ENCODE assay signal across 13 cellular contexts in the genomic region with DNA sequence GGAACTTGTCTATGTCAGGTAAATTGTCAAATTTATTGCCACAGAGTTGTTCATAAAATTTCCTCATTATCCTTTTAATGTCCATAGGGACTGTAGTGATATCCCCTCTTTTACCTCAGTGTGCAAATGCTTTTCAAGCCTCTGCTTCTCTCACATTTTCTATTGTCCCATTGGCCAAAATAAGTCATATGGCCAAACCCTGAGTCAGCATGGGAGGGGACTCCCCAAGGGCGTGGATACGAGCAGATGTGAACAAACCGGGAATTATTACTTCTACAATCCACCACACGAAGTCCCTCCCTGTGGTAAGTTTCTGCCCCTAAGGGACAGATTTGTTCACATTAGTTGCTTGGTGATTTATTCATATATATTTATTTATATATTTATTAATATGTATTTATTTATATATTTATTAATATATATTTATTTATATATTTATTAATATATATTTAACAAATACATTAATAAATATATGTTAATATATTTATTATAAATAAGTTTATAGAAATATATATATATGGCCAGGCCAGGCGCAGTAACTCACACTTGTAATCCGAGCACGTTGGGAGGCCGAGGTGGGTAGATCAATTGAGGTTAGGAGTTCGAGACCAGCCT. TPM values are rescaled to one million over a fixed set of nuclear protein-coding genes. Genes with fewer than 3 reads are reported as not detected.
A peak's percentile ranks its signal among the peaks of the same experiment; 100 is the strongest.
DNase-seq lines count a peak whose midpoint lies in the region; TF ChIP-seq lines count a peak whose summit lies in the region.
"Had no signal": no experiment of that assay in that cellular context is flagged by ENCODE, and none has a peak within 500 bp of the region (broad histone marks: within the 10 kb centered on the region; RNA-seq: fewer than 3 reads in every experiment).

No MANE protein-coding gene starts in this region.

- H3K27me3 Mint-ChIP-seq in activated CD4-positive, alpha-beta memory T cell treated with anti-CD3 and anti-CD28 coated beads for 36 hours, result peaks cover 7% of the 10 kb centered on the region
- H3K27me3 Mint-ChIP-seq in activated CD4-positive, alpha-beta memory T cell treated with anti-CD3 and anti-CD28 coated beads, Interleukin-2, amount 10 ng/mL, durations not matched to agents 7 days and 5 days, result peaks cover 7% of the 10 kb centered on the region
- peaks cover 29% of the 10 kb centered on the region for H3K27me3 Mint-ChIP-seq in progenitor cell of endocrine pancreas

- H3K4me1 Mint-ChIP-seq in activated CD4-positive, alpha-beta memory T cell treated with anti-CD3 and anti-CD28 coated beads for 36 hours (ENCODE audit: low read depth), result no peaks in the 10 kb centered on the region
- H3K4me1 Mint-ChIP-seq in activated CD4-positive, alpha-beta memory T cell treated with anti-CD3 and anti-CD28 coated beads, Interleukin-2, amount 10 ng/mL, durations not matched to agents 7 days and 5 days, result no peaks in the 10 kb centered on the region
- H3K4me1 Mint-ChIP-seq in progenitor cell of endocrine pancreas (ENCODE audit: low read depth), result no peaks in the 10 kb centered on the region

- H3K4me3 Mint-ChIP-seq in activated CD4-positive, alpha-beta memory T cell treated with anti-CD3 and anti-CD28 coated beads for 36 hours, result no peak overlapping the region
- no peak overlapping the region for H3K4me3 Mint-ChIP-seq in activated CD4-positive, alpha-beta memory T cell treated with anti-CD3 and anti-CD28 coated beads, Interleukin-2, amount 10 ng/mL, durations not matched to agents 7 days and 5 days
- no peak overlapping the region for H3K4me3 Mint-ChIP-seq in progenitor cell of endocrine pancreas (ENCODE audit: low read depth)
- H3K4me3 Mint-ChIP-seq: activated T-cell treated with anti-CD3 and anti-CD28 coated beads, Interleukin-2, amount 50 U/mL, for 4 hours had no signal

- peak; percentile 18 for DNase-seq in activated CD4-positive, alpha-beta memory T cell treated with anti-CD3 and anti-CD28 coated beads for 36 hours
- DNase-seq in activated CD4-positive, alpha-beta memory T cell treated with anti-CD3 and anti-CD28 coated beads, Interleukin-2, amount 10 ng/mL, durations not matched to agents 7 days and 5 days, result no peak
- DNase-seq in NCI-H226, result peak; percentile 24
- peak; percentile 17 for DNase-seq in brain microvascular endothelial cell
- DNase-seq in stromal cell of bone marrow (ENCODE audit: low read depth), result peak; percentile 2
- DNase-seq in ascending aorta (ENCODE audit: low spot score in 2 of 2), result no peak
- DNase-seq in NCI-H1092 treated with DMSO at 0.1 percent for 48 hours (lab: John Stamatoyannopoulos, UW), result no peak
- no peak for DNase-seq in progenitor cell of endocrine pancreas (ENCODE audit: low spot score, unreplicated experiment)
- DNase-seq: activated T-cell treated with anti-CD3 and anti-CD28 coated beads, Interleukin-2, amount 50 U/mL, for 4 hours; aorta; DND-41; Karpas-422; WERI-Rb-1 had no signal

- H3K4me3 ChIP-seq in brain microvascular endothelial cell (ENCODE audit: low read depth, low read length), result no peak overlapping the region
- H3K4me3 ChIP-seq in ascending aorta, result no peak overlapping the region

- TF ChIP-seq CTCF in brain microvascular endothelial cell (IDR thresholded peaks at IDR 0.05; ENCODE audit: low read depth, low read length, missing control alignments) (no peak), ascending aorta (IDR thresholded peaks at IDR 0.05) (no peak), progenitor cell of endocrine pancreas (IDR thresholded peaks at IDR 0.05; ENCODE audit: unreplicated experiment) (no peak)

- H3K9me3 ChIP-seq in ascending aorta, result no peaks in the 10 kb centered on the region

- POLR2A ChIA-PET in activated CD4-positive, alpha-beta memory T cell treated with anti-CD3 and anti-CD28 coated beads for 36 hours (lab: Charles Lee), result no interaction called here
- POLR2A ChIA-PET in activated CD4-positive, alpha-beta memory T cell treated with anti-CD3 and anti-CD28 coated beads, Interleukin-2, amount 10 ng/mL, durations not matched to agents 7 days and 5 days (lab: Charles Lee), result no interaction called here

- no peaks in the 10 kb centered on the region for H3K36me3 Mint-ChIP-seq in activated CD4-positive, alpha-beta memory T cell treated with anti-CD3 and anti-CD28 coated beads for 36 hours
- H3K36me3 Mint-ChIP-seq in activated CD4-positive, alpha-beta memory T cell treated with anti-CD3 and anti-CD28 coated beads, Interleukin-2, amount 10 ng/mL, durations not matched to agents 7 days and 5 days (ENCODE audit: low read depth), result no peaks in the 10 kb centered on the region
- H3K36me3 Mint-ChIP-seq in progenitor cell of endocrine pancreas (ENCODE audit: insufficient read depth), result no peaks in the 10 kb centered on the region

- CTCF ChIA-PET in activated CD4-positive, alpha-beta memory T cell treated with anti-CD3 and anti-CD28 coated beads for 36 hours (lab: Charles Lee), result no interaction called here
- CTCF ChIA-PET in activated CD4-positive, alpha-beta memory T cell treated with anti-CD3 and anti-CD28 coated beads, Interleukin-2, amount 10 ng/mL, durations not matched to agents 7 days and 5 days (lab: Charles Lee), result no interaction called here

- in situ Hi-C loops in brain microvascular endothelial cell (cut with HindIII; ENCODE audit: low pct_ligation_motif_present, low sequenced_read_pairs), result no loop called here

- no peak overlapping the region for H3K27ac Mint-ChIP-seq in activated CD4-positive, alpha-beta memory T cell treated with anti-CD3 and anti-CD28 coated beads for 36 hours
- no peak overlapping the region for H3K27ac Mint-ChIP-seq in activated CD4-positive, alpha-beta memory T cell treated with anti-CD3 and anti-CD28 coated beads, Interleukin-2, amount 10 ng/mL, durations not matched to agents 7 days and 5 days
- no peak overlapping the region for H3K27ac Mint-ChIP-seq in progenitor cell of endocrine pancreas

- H3K27ac ChIP-seq in brain microvascular endothelial cell, result no peak overlapping the region
- no peak overlapping the region for H3K27ac ChIP-seq in ascending aorta
- H3K27ac ChIP-seq: WERI-Rb-1 had no signal

- intact Hi-C loops in activated CD4-positive, alpha-beta memory T cell treated with anti-CD3 and anti-CD28 coated beads for 36 hours (cut with micrococcal nuclease), result no loop called here
- intact Hi-C loops in ascending aorta (cut with DNase I), result no loop called here

- H3K9me3 Mint-ChIP-seq in activated CD4-positive, alpha-beta memory T cell treated with anti-CD3 and anti-CD28 coated beads for 36 hours, result no peaks in the 10 kb centered on the region
- H3K9me3 Mint-ChIP-seq in activated CD4-positive, alpha-beta memory T cell treated with anti-CD3 and anti-CD28 coated beads, Interleukin-2, amount 10 ng/mL, durations not matched to agents 7 days and 5 days, result no peaks in the 10 kb centered on the region
- no peaks in the 10 kb centered on the region for H3K9me3 Mint-ChIP-seq in progenitor cell of endocrine pancreas (ENCODE audit: low read depth)
- H3K9me3 Mint-ChIP-seq: activated T-cell treated with anti-CD3 and anti-CD28 coated beads, Interleukin-2, amount 50 U/mL, for 4 hours had no signal

- H3K36me3 ChIP-seq in brain microvascular endothelial cell (replicated peaks) (no peaks in the 10 kb centered on the region), ascending aorta (no peaks in the 10 kb centered on the region)
- H3K36me3 ChIP-seq: WERI-Rb-1 had no signal

- H3K27me3 ChIP-seq in brain microvascular endothelial cell (replicated peaks) (no peaks in the 10 kb centered on the region), ascending aorta (no peaks in the 10 kb centered on the region)

- no peaks in the 10 kb centered on the region for H3K4me1 ChIP-seq in ascending aorta

RNA-seq across cellular contexts. Expression of gene CAMSAP3, which starts 20.1 kb away (rescaled TPM):
- under 1 TPM; 0.17 to 0.31 TPM for total RNA-seq in activated CD4-positive, alpha-beta memory T cell treated with anti-CD3 and anti-CD28 coated beads for 36 hours
- total RNA-seq in activated CD4-positive, alpha-beta memory T cell treated with anti-CD3 and anti-CD28 coated beads, Interleukin-2, amount 10 ng/mL, durations not matched to agents 7 days and 5 days, result under 1 TPM; 0.13 to 0.33 TPM
- not detected for total RNA-seq in ascending aorta
- 103 and 115 TPM in 2 replicates for total RNA-seq in progenitor cell of endocrine pancreas
- total RNA-seq: aorta had no signal

RNA-seq across cellular contexts. Expression of gene PNPLA6, which starts 40.0 kb away (rescaled TPM):
- 100 to 1,000 TPM; 106 to 121 TPM for total RNA-seq in activated CD4-positive, alpha-beta memory T cell treated with anti-CD3 and anti-CD28 coated beads for 36 hours
- 100 to 1,000 TPM; 130 to 152 TPM for total RNA-seq in activated CD4-positive, alpha-beta memory T cell treated with anti-CD3 and anti-CD28 coated beads, Interleukin-2, amount 10 ng/mL, durations not matched to agents 7 days and 5 days
- total RNA-seq in ascending aorta (190 TPM), progenitor cell of endocrine pancreas (131 and 140 TPM in 2 replicates)

RNA-seq across cellular contexts. Expression of gene MCOLN1, which starts 53.1 kb away (rescaled TPM):
- 1 to 10 TPM; 7.4 to 9.5 TPM for total RNA-seq in activated CD4-positive, alpha-beta memory T cell treated with anti-CD3 and anti-CD28 coated beads for 36 hours
- 10 to 100 TPM; 15.2 to 15.3 TPM for total RNA-seq in activated CD4-positive, alpha-beta memory T cell treated with anti-CD3 and anti-CD28 coated beads, Interleukin-2, amount 10 ng/mL, durations not matched to agents 7 days and 5 days
- total RNA-seq in ascending aorta, result 11.9 TPM
- total RNA-seq in progenitor cell of endocrine pancreas, result 16.5 and 18.3 TPM in 2 replicates

RNA-seq across cellular contexts. Expression of gene XAB2, which starts 53.8 kb away (rescaled TPM):
- 10 to 100 TPM; 50.0 to 52.4 TPM for total RNA-seq in activated CD4-positive, alpha-beta memory T cell treated with anti-CD3 and anti-CD28 coated beads for 36 hours
- total RNA-seq in activated CD4-positive, alpha-beta memory T cell treated with anti-CD3 and anti-CD28 coated beads, Interleukin-2, amount 10 ng/mL, durations not matched to agents 7 days and 5 days, result 10 to 100 TPM; 48.5 TPM
- total RNA-seq in ascending aorta (18.4 TPM), progenitor cell of endocrine pancreas (38.8 and 40.3 TPM in 2 replicates)

RNA-seq across cellular contexts. Expression of gene PET100, which starts 54.1 kb away (rescaled TPM):
- 100 to 1,000 TPM; 106 to 114 TPM for total RNA-seq in activated CD4-positive, alpha-beta memory T cell treated with anti-CD3 and anti-CD28 coated beads for 36 hours
- 100 to 1,000 TPM; 123 to 136 TPM for total RNA-seq in activated CD4-positive, alpha-beta memory T cell treated with anti-CD3 and anti-CD28 coated beads, Interleukin-2, amount 10 ng/mL, durations not matched to agents 7 days and 5 days
- total RNA-seq in ascending aorta (not detected), progenitor cell of endocrine pancreas (150 and 184 TPM in 2 replicates)

Comparison
In these comparisons a context has a peak if more than half of its experiments do, and no peak if none do; other contexts are left out.
1. DNase-seq: peak in activated CD4-positive, alpha-beta memory T cell treated with anti-CD3 and anti-CD28 coated beads for 36 hours (single experiment), NCI-H226 (single experiment), brain microvascular endothelial cell (single experiment) and stromal cell of bone marrow (single experiment); none in activated CD4-positive, alpha-beta memory T cell treated with anti-CD3 and anti-CD28 coated beads, Interleukin-2, amount 10 ng/mL, durations not matched to agents 7 days and 5 days (single experiment), ascending aorta (0 of 2), NCI-H1092 treated with DMSO at 0.1 percent for 48 hours (single experiment) and progenitor cell of endocrine pancreas (single experiment).
2. RNA of gene CAMSAP3, which starts 20.1 kb away (total RNA-seq): 103 to 115 TPM in progenitor cell of endocrine pancreas; 0.13 to 0.33 TPM in activated CD4-positive, alpha-beta memory T cell treated with anti-CD3 and anti-CD28 coated beads, Interleukin-2, amount 10 ng/mL, durations not matched to agents 7 days and 5 days, 0.17 to 0.31 TPM in activated CD4-positive, alpha-beta memory T cell treated with anti-CD3 and anti-CD28 coated beads for 36 hours and not detected in ascending aorta (single experiment); every median in the first group is over 10 times any median in the second.